15 cellular contexts compared by ENCODE assay signal in genomic region chr2:105854972-105855371, GRCh38.
DNase-seq lines count a peak whose midpoint lies in the region; ATAC-seq and TF ChIP-seq lines count a peak whose summit lies in the region.
"Had no signal": no experiment of that assay in that cellular context is flagged by ENCODE, and none has a peak within 500 bp of the region (broad histone marks: within the 10 kb centered on the region; RNA-seq: fewer than 3 reads in every experiment).

No MANE protein-coding gene starts in this region.

- H3K27ac ChIP-seq in brain microvascular endothelial cell, result no peak overlapping the region
- H3K27ac ChIP-seq: right atrium auricular region had no signal

- H3K27ac Mint-ChIP-seq in natural killer cell, result peak overlapping the region; percentile 60
- peak overlapping the region in 1 of 2 donors; percentile 61 for H3K27ac Mint-ChIP-seq in natural killer cell treated with Interleukin-12 subunit alpha and Interleukin-12 subunit beta and Interleukin-15 and Interleukin-18, amount 100 ng/mL, for 72 hours
- H3K27ac Mint-ChIP-seq in activated CD8-positive, alpha-beta T cell treated with anti-CD3 and anti-CD28 coated beads, Interleukin-2, amount 10 ng/mL, durations not matched to agents 7 days and 5 days, result peak overlapping the region; percentile 41
- peak overlapping the region in 5 of 6 donors; percentile 27 to 66 (median 31) for H3K27ac Mint-ChIP-seq in immature natural killer cell

- H3K27me3 ChIP-seq in brain microvascular endothelial cell (replicated peaks), result no peaks in the 10 kb centered on the region
- H3K27me3 ChIP-seq: right atrium auricular region had no signal

- ATAC-seq in natural killer cell (no peak), HG02970 (IDR thresholded peaks at IDR 0.05; ENCODE audit: low FRiP score, unreplicated experiment) (no peak)
- ATAC-seq in natural killer cell treated with Interleukin-12 subunit alpha and Interleukin-12 subunit beta and Interleukin-15 and Interleukin-18, amount 100 ng/mL, for 72 hours, result no peak
- ATAC-seq in activated CD8-positive, alpha-beta T cell treated with anti-CD3 and anti-CD28 coated beads, Interleukin-2, amount 10 ng/mL, durations not matched to agents 7 days and 5 days, result no peak
- ATAC-seq: HCT116 had no signal

- CTCF ChIA-PET in activated CD8-positive, alpha-beta T cell treated with anti-CD3 and anti-CD28 coated beads, Interleukin-2, amount 10 ng/mL, durations not matched to agents 7 days and 5 days (lab: Charles Lee), result no interaction called here

- no peak for TF ChIP-seq CTCF in natural killer cell (IDR thresholded peaks at IDR 0.05)
- no peak for TF ChIP-seq CTCF in brain microvascular endothelial cell (IDR thresholded peaks at IDR 0.05; ENCODE audit: low read depth, low read length, missing control alignments)

- H3K4me3 Mint-ChIP-seq in natural killer cell (no peak overlapping the region), immature natural killer cell (peak overlapping the region in 1 of 5 donors; percentile 18)
- no peak overlapping the region for H3K4me3 Mint-ChIP-seq in natural killer cell treated with Interleukin-12 subunit alpha and Interleukin-12 subunit beta and Interleukin-15 and Interleukin-18, amount 100 ng/mL, for 72 hours
- H3K4me3 Mint-ChIP-seq in activated CD8-positive, alpha-beta T cell treated with anti-CD3 and anti-CD28 coated beads, Interleukin-2, amount 10 ng/mL, durations not matched to agents 7 days and 5 days, result no peak overlapping the region
- H3K4me3 Mint-ChIP-seq: neural crest cell had no signal

- in situ Hi-C loops in brain microvascular endothelial cell (cut with HindIII; ENCODE audit: low pct_ligation_motif_present, low sequenced_read_pairs), result no loop called here

- H3K4me1 Mint-ChIP-seq in natural killer cell (peaks cover 56 to 60% of the 10 kb centered on the region in 2 donors), immature natural killer cell (peaks cover 59 to 81% of the 10 kb centered on the region in 2 donors)
- peaks cover 51 to 53% of the 10 kb centered on the region in 2 donors for H3K4me1 Mint-ChIP-seq in natural killer cell treated with Interleukin-12 subunit alpha and Interleukin-12 subunit beta and Interleukin-15 and Interleukin-18, amount 100 ng/mL, for 72 hours (ENCODE audit: low read depth in 2 of 2)
- H3K4me1 Mint-ChIP-seq in activated CD8-positive, alpha-beta T cell treated with anti-CD3 and anti-CD28 coated beads, Interleukin-2, amount 10 ng/mL, durations not matched to agents 7 days and 5 days (ENCODE audit: low read depth), result peaks cover 70% of the 10 kb centered on the region

- intact Hi-C loops in natural killer cell (cut with micrococcal nuclease), result no loop called here

- DNase-seq in natural killer cell (no peak), immature natural killer cell (no peak), DMS79 (lab: John Stamatoyannopoulos, UW) (no peak), brain microvascular endothelial cell (no peak)
- DNase-seq in natural killer cell treated with Interleukin-12 subunit alpha and Interleukin-12 subunit beta and Interleukin-15 and Interleukin-18, amount 100 ng/mL, for 72 hours (ENCODE audit: low spot score), result no peak
- DNase-seq in activated CD8-positive, alpha-beta T cell treated with anti-CD3 and anti-CD28 coated beads, Interleukin-2, amount 10 ng/mL, durations not matched to agents 7 days and 5 days, result no peak
- DNase-seq: activated CD4-positive, CD25-positive, alpha-beta regulatory T cell; NCI-H1417; NCI-H2171; substantia nigra had no signal

- POLR2A ChIA-PET in activated CD8-positive, alpha-beta T cell treated with anti-CD3 and anti-CD28 coated beads, Interleukin-2, amount 10 ng/mL, durations not matched to agents 7 days and 5 days (lab: Charles Lee), result interaction anchor here (1.0 kb wide), 1 partner anchor 56 kb away, joined by 3 read pairs; no protein-coding TSS in a partner anchor

- H3K36me3 ChIP-seq in brain microvascular endothelial cell (replicated peaks), result no peaks in the 10 kb centered on the region
- H3K36me3 ChIP-seq: right atrium auricular region had no signal

- H3K27me3 Mint-ChIP-seq in natural killer cell (ENCODE audit: low read depth in 2 of 2) (no peaks in the 10 kb centered on the region), immature natural killer cell (ENCODE audit: low read depth in 3 of 3) (no peaks in the 10 kb centered on the region)
- H3K27me3 Mint-ChIP-seq in natural killer cell treated with Interleukin-12 subunit alpha and Interleukin-12 subunit beta and Interleukin-15 and Interleukin-18, amount 100 ng/mL, for 72 hours, result no peaks in the 10 kb centered on the region
- H3K27me3 Mint-ChIP-seq in activated CD8-positive, alpha-beta T cell treated with anti-CD3 and anti-CD28 coated beads, Interleukin-2, amount 10 ng/mL, durations not matched to agents 7 days and 5 days (ENCODE audit: low read depth), result no peaks in the 10 kb centered on the region

- H3K36me3 Mint-ChIP-seq in natural killer cell (no peaks in the 10 kb centered on the region), immature natural killer cell (peaks cover 7 to 14% (median 14%) of the 10 kb centered on the region in 3 donors)
- peaks cover 13% of the 10 kb centered on the region for H3K36me3 Mint-ChIP-seq in natural killer cell treated with Interleukin-12 subunit alpha and Interleukin-12 subunit beta and Interleukin-15 and Interleukin-18, amount 100 ng/mL, for 72 hours
- H3K36me3 Mint-ChIP-seq in activated CD8-positive, alpha-beta T cell treated with anti-CD3 and anti-CD28 coated beads, Interleukin-2, amount 10 ng/mL, durations not matched to agents 7 days and 5 days (ENCODE audit: low read depth), result peaks cover 50% of the 10 kb centered on the region

- H3K9me3 Mint-ChIP-seq in natural killer cell (no peaks in the 10 kb centered on the region), immature natural killer cell (no peaks in the 10 kb centered on the region)
- no peaks in the 10 kb centered on the region for H3K9me3 Mint-ChIP-seq in natural killer cell treated with Interleukin-12 subunit alpha and Interleukin-12 subunit beta and Interleukin-15 and Interleukin-18, amount 100 ng/mL, for 72 hours
- no peaks in the 10 kb centered on the region for H3K9me3 Mint-ChIP-seq in activated CD8-positive, alpha-beta T cell treated with anti-CD3 and anti-CD28 coated beads, Interleukin-2, amount 10 ng/mL, durations not matched to agents 7 days and 5 days (ENCODE audit: insufficient read depth)
- H3K9me3 Mint-ChIP-seq: neural crest cell had no signal

- no peak overlapping the region for H3K4me3 ChIP-seq in brain microvascular endothelial cell (ENCODE audit: low read depth, low read length)
- H3K4me3 ChIP-seq: lung, right atrium auricular region had no signal
